ENCODE assay signal across 17 cellular contexts in genomic region chr1:165644064-165644735, GRCh38.
"Had no signal": no experiment of that assay in that cellular context is flagged by ENCODE, and none has a peak within 500 bp of the region (broad histone marks: within the 10 kb centered on the region; RNA-seq: fewer than 3 reads in every experiment).

No MANE protein-coding gene starts in this region.

- DNase-seq: activated B cell treated with CpG ODN at 0.5 μM for 24 hours; activated CD4-positive, alpha-beta T cell treated with anti-CD3 and anti-CD28 coated beads, Interleukin-2, amount 10 ng/mL, durations not matched to agents 7 days and 5 days; activated gamma-delta T cell treated with Interleukin-2 at 50 U/mL for 16 hours; activated naive CD8-positive, alpha-beta T cell treated with anti-CD3 and anti-CD28 coated beads for 36 hours; activated T-cell treated with anti-CD3 and anti-CD28 coated beads, Interleukin-2, amount 50 U/mL, for 24 hours; anterior cingulate cortex; endodermal cell; head of caudate nucleus; naive thymus-derived CD4-positive, alpha-beta T cell; posterior cingulate gyrus; stimulated activated naive B cell treated with anti-CD40 and anti-IgM and Interleukin-4, amounts not matched to agents 10 μg/mL and 1 μg/mL and 100 μg/mL, for 72 hours; substantia nigra had no signal

- H3K27ac Mint-ChIP-seq: activated B cell treated with CpG ODN at 0.5 μM for 24 hours; activated CD4-positive, alpha-beta T cell treated with anti-CD3 and anti-CD28 coated beads, Interleukin-2, amount 10 ng/mL, durations not matched to agents 7 days and 5 days; activated naive CD8-positive, alpha-beta T cell treated with anti-CD3 and anti-CD28 coated beads for 36 hours; activated T-cell treated with anti-CD3 and anti-CD28 coated beads, Interleukin-2, amount 50 U/mL, for 24 hours; endodermal cell; stimulated activated naive B cell treated with anti-CD40 and anti-IgM and Interleukin-4, amounts not matched to agents 10 μg/mL and 1 μg/mL and 100 μg/mL, for 72 hours; T-helper 1 cell treated with Interleukin-12 subunit alpha and Interleukin-12 subunit beta and Interleukin-4 antibody, amounts not matched to agents 30 μg/mL and 1 μg/mL, for 36 hours had no signal

- H3K9me3 Mint-ChIP-seq: activated B cell treated with CpG ODN at 0.5 μM for 24 hours; activated CD4-positive, alpha-beta T cell treated with anti-CD3 and anti-CD28 coated beads, Interleukin-2, amount 10 ng/mL, durations not matched to agents 7 days and 5 days; activated naive CD8-positive, alpha-beta T cell treated with anti-CD3 and anti-CD28 coated beads for 36 hours; activated T-cell treated with anti-CD3 and anti-CD28 coated beads, Interleukin-2, amount 50 U/mL, for 24 hours; endodermal cell; naive thymus-derived CD4-positive, alpha-beta T cell; stimulated activated naive B cell treated with anti-CD40 and anti-IgM and Interleukin-4, amounts not matched to agents 10 μg/mL and 1 μg/mL and 100 μg/mL, for 72 hours; T-helper 1 cell treated with Interleukin-12 subunit alpha and Interleukin-12 subunit beta and Interleukin-4 antibody, amounts not matched to agents 30 μg/mL and 1 μg/mL, for 36 hours had no signal

- H3K27ac ChIP-seq: esophagus muscularis mucosa, neutrophil, right atrium auricular region, skin epidermis had no signal

- H3K27me3 Mint-ChIP-seq: activated B cell treated with CpG ODN at 0.5 μM for 24 hours; activated CD4-positive, alpha-beta T cell treated with anti-CD3 and anti-CD28 coated beads, Interleukin-2, amount 10 ng/mL, durations not matched to agents 7 days and 5 days; activated naive CD8-positive, alpha-beta T cell treated with anti-CD3 and anti-CD28 coated beads for 36 hours; activated T-cell treated with anti-CD3 and anti-CD28 coated beads, Interleukin-2, amount 50 U/mL, for 24 hours; naive thymus-derived CD4-positive, alpha-beta T cell; stimulated activated naive B cell treated with anti-CD40 and anti-IgM and Interleukin-4, amounts not matched to agents 10 μg/mL and 1 μg/mL and 100 μg/mL, for 72 hours had no signal

- H3K9me3 ChIP-seq: esophagus muscularis mucosa, neutrophil, right atrium auricular region had no signal

- H3K4me1 Mint-ChIP-seq: endodermal cell had no signal

- H3K4me3 Mint-ChIP-seq: activated B cell treated with CpG ODN at 0.5 μM for 24 hours; activated CD4-positive, alpha-beta T cell treated with anti-CD3 and anti-CD28 coated beads, Interleukin-2, amount 10 ng/mL, durations not matched to agents 7 days and 5 days; activated naive CD8-positive, alpha-beta T cell treated with anti-CD3 and anti-CD28 coated beads for 36 hours; activated T-cell treated with anti-CD3 and anti-CD28 coated beads, Interleukin-2, amount 50 U/mL, for 24 hours; endodermal cell; naive thymus-derived CD4-positive, alpha-beta T cell; stimulated activated naive B cell treated with anti-CD40 and anti-IgM and Interleukin-4, amounts not matched to agents 10 μg/mL and 1 μg/mL and 100 μg/mL, for 72 hours; T-helper 1 cell treated with Interleukin-12 subunit alpha and Interleukin-12 subunit beta and Interleukin-4 antibody, amounts not matched to agents 30 μg/mL and 1 μg/mL, for 36 hours had no signal

- H3K27me3 ChIP-seq: esophagus muscularis mucosa, neutrophil, right atrium auricular region had no signal

- ATAC-seq: naive thymus-derived CD4-positive, alpha-beta T cell; stimulated activated naive B cell treated with anti-CD40 and anti-IgM and Interleukin-4, amounts not matched to agents 10 μg/mL and 1 μg/mL and 100 μg/mL, for 72 hours had no signal

- H3K36me3 Mint-ChIP-seq: activated naive CD8-positive, alpha-beta T cell treated with anti-CD3 and anti-CD28 coated beads for 36 hours had no signal

- H3K4me3 ChIP-seq: esophagus muscularis mucosa, right atrium auricular region, skin epidermis had no signal

- H3K36me3 ChIP-seq: neutrophil, right atrium auricular region had no signal
